9 cellular contexts compared by ENCODE assay signal in the genomic region with DNA sequence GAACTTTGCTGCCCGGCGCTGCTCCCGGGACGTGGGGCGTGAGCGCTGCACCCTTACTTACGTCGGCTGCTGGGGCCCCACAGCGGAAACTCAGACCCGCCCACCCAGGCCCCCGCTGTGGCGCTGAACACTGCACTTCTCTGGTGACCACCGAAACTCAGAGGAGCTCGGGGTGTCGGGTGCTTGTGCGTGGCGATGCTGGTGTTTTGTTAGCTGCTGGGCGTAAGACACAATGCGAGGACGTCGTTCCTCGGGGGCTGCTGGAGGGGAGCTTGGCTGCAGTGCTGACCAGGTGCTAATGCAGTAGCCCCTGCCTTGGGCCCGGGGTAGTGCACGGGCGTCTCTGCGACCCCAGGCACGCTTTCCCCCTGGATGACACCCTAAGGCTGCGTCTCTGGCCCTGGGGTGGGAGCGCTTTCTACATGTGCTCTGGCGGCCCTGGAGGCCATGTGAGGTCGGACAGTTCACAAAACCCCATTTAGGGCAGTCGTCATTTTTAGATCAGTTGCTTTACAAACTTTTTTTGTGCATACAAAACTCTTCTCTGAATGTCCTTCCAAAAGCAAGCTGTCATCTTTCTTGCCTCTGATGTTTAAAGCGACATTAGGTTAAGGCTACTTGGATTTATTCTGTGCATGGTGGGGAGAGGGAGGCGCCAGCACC. TPM values are rescaled to one million over a fixed set of nuclear protein-coding genes. Genes with fewer than 3 reads are reported as not detected.
DNase-seq lines count a peak whose midpoint lies in the region; ATAC-seq, FAIRE-seq and TF ChIP-seq lines count a peak whose summit lies in the region.
"Had no signal": no experiment of that assay in that cellular context is flagged by ENCODE, and none has a peak within 500 bp of the region (broad histone marks: within the 10 kb centered on the region; RNA-seq: fewer than 3 reads in every experiment).

No MANE protein-coding gene starts in this region.

- peak overlapping the region; percentile 88 for H3K27ac ChIP-seq in Panc1 (ENCODE audit: low read length)
- H3K27ac ChIP-seq in endodermal cell (ENCODE audit: low read depth, low read length): peak overlapping the region; percentile 99
- peak overlapping the region; percentile 85 to 99 (median 98) for H3K27ac ChIP-seq in transverse colon

- intact Hi-C loops in Panc1 (cut with micrococcal nuclease; ENCODE audit: unreplicated experiment) (loop anchor here (2.0 kb wide), 1 partner anchor 31 kb away; a partner anchor contains a TSS), transverse colon (cut with DNase I; ENCODE audit: low total_unique reads) (no loop called here)

- TF ChIP-seq POLR2A in transverse colon (IDR thresholded peaks at IDR 0.05): no peak

- peaks cover 21% of the 10 kb centered on the region for H3K4me1 Mint-ChIP-seq in endodermal cell
- peaks cover 27% of the 10 kb centered on the region for H3K4me1 Mint-ChIP-seq in nephron

- H3K4me3 ChIP-seq in Panc1 (ENCODE audit: low read depth in 2 of 2, low read length in 2 of 2) (peak overlapping the region; percentile 52 to 70), endodermal cell (ENCODE audit: low read length) (no peak overlapping the region), transverse colon (peak overlapping the region in 2 of 4 donors; percentile 34 to 43)

- H3K27me3 ChIP-seq in Panc1 (ENCODE audit: control insufficient read depth, insufficient read depth, low read length): no peaks in the 10 kb centered on the region
- no peaks in the 10 kb centered on the region for H3K27me3 ChIP-seq in endodermal cell (ENCODE audit: control insufficient read depth, insufficient read depth, low read length, poor library complexity, severe bottlenecking)
- no peaks in the 10 kb centered on the region for H3K27me3 ChIP-seq in transverse colon

- H3K4me1 ChIP-seq in Panc1 (ENCODE audit: control insufficient read depth, insufficient read depth, low read length) (peaks cover 61% of the 10 kb centered on the region), endodermal cell (ENCODE audit: control insufficient read depth, insufficient read depth, low read length) (peaks cover 11% of the 10 kb centered on the region), transverse colon (peaks cover 35 to 61% (median 50%) of the 10 kb centered on the region in 4 donors)

- FAIRE-seq in HTR-8/SVneo (lab: Jason Lieb, UNC): no peak

- H3K4me3 Mint-ChIP-seq in endodermal cell (no peak overlapping the region), nephron (peak overlapping the region; percentile 1 to 74 (median 19))

- no peaks in the 10 kb centered on the region for H3K27me3 Mint-ChIP-seq in endodermal cell (ENCODE audit: insufficient read depth)
- peaks cover 23% of the 10 kb centered on the region for H3K27me3 Mint-ChIP-seq in nephron (ENCODE audit: low read depth)

- DNase-seq in Panc1 (ENCODE audit: low read depth, low spot score) (no peak), endodermal cell (peak; percentile 63), transverse colon (no peak), GM13976 (ENCODE audit: low spot score) (no peak), HTR-8/SVneo (ENCODE audit: insufficient read length, low spot score) (no peak)
- DNase-seq: NCI-H1694 treated with DMSO at 0.1 percent for 48 hours; stimulated activated CD4-positive, alpha-beta T cell treated with anti-CD3 and anti-CD28 coated beads, Interleukin-1b, Interleukin-23, amount 100 ng/mL, for 48 hours had no signal

- no peak for TF ChIP-seq EP300 in transverse colon (IDR thresholded peaks at IDR 0.05; ENCODE audit: low read depth)

- no peaks in the 10 kb centered on the region for H3K9me3 Mint-ChIP-seq in endodermal cell
- no peaks in the 10 kb centered on the region for H3K9me3 Mint-ChIP-seq in nephron

- ATAC-seq in Panc1: no peak
- ATAC-seq in GM18502 (IDR thresholded peaks at IDR 0.05; ENCODE audit: poor library complexity, unreplicated experiment): no peak

- POLR2A ChIA-PET in Panc1 (lab: Charles Lee): interaction anchor here (1.1 kb wide), 1 partner anchor 12 kb away, joined by 5 read pairs; no protein-coding TSS in a partner anchor

- peaks cover 2% of the 10 kb centered on the region for H3K36me3 Mint-ChIP-seq in endodermal cell (ENCODE audit: low read depth)
- H3K36me3 Mint-ChIP-seq in nephron (ENCODE audit: low read depth): no peaks in the 10 kb centered on the region

- H3K27ac Mint-ChIP-seq in endodermal cell: peak overlapping the region; percentile 80
- H3K27ac Mint-ChIP-seq in nephron: peak overlapping the region; percentile 59 to 62 (median 60)

- peak overlapping the region; percentile 77 for H3K9ac ChIP-seq in endodermal cell (ENCODE audit: extremely low read depth, low read length, poor library complexity, severe bottlenecking)

- CTCF ChIA-PET in Panc1 (lab: Charles Lee): interaction anchor here (1.0 to 1.1 kb wide), 2 partner anchors 29 to 33 kb away, joined by 3 to 5 read pairs; no protein-coding TSS in a partner anchor

- no peak for TF ChIP-seq CTCF in Panc1 (IDR thresholded peaks at IDR 0.05)
- peak; percentile 17 for TF ChIP-seq CTCF in endodermal cell (conservative IDR thresholded peaks at IDR 0.05)
- no peak for TF ChIP-seq CTCF in nephron (IDR thresholded peaks at IDR 0.05; ENCODE audit: unreplicated experiment in 3 of 3)
- TF ChIP-seq CTCF in transverse colon (IDR thresholded peaks at IDR 0.05): no peak
- TF ChIP-seq CTCF in GM13976 (IDR thresholded peaks at IDR 0.05; ENCODE audit: borderline replicate concordance, control extremely low read depth, extremely low read depth, insufficient read depth, missing control alignments): no peak

- in situ Hi-C loops in Panc1 (cut with HindIII; ENCODE audit: low pct_unique_long_range_greater_than_20kb, low sequenced_read_pairs): no loop called here
- in situ Hi-C loops in transverse colon (cut with MboI; ENCODE audit: low pct_ligation_motif_present in 1 of 4, low pct_unique_long_range_greater_than_20kb in 1 of 4, low sequenced_read_pairs in 3 of 4): no loop called here
- in situ Hi-C loops in GM13976 (cut with MboI; ENCODE audit: low sequenced_read_pairs, unreplicated experiment): no loop called here

- BruUV-seq in Panc1 (replicated peaks; lab: Mats Ljungman, UMichigan): TSS peak; percentile 81

- H3K36me3 ChIP-seq in Panc1 (ENCODE audit: control insufficient read depth, insufficient read depth, low read length) (peaks cover 3% of the 10 kb centered on the region; the same call in 1 of the 2 replicates), endodermal cell (ENCODE audit: control insufficient read depth, insufficient read depth, low read length) (no peaks in the 10 kb centered on the region), transverse colon (peaks cover 0 to 16% (median 5%) of the 10 kb centered on the region in 4 donors)

- WGBS in endodermal cell (ENCODE audit: insufficient coverage in 1 of 2, insufficient read length in 1 of 2), 2 experiments: 89 to 90% methylated on average over 33 to 34 of the region's 34 CpGs
- 86% methylated on average over 27 of the region's 34 CpGs; no CpG with 5 or more reads in 1 of the 2 donors for WGBS in transverse colon (ENCODE audit: low coverage in 1 of 2), 2 donors

- no peaks in the 10 kb centered on the region for H3K9me3 ChIP-seq in Panc1 (ENCODE audit: control insufficient read depth, insufficient read depth, low read depth, low read length)
- H3K9me3 ChIP-seq in endodermal cell (ENCODE audit: control insufficient read depth, low read length): no peaks in the 10 kb centered on the region
- no peaks in the 10 kb centered on the region for H3K9me3 ChIP-seq in transverse colon

RNA-seq across cellular contexts. Expression of a gene that starts 5.7 kb away (rescaled TPM):
- total RNA-seq in Panc1 (2021; ENCODE audit: unreplicated experiment) (125 TPM), endodermal cell (10 to 100 TPM in 1 of 2 donors, 1 to 10 TPM in 1; 7.7 to 10.7 TPM), transverse colon (100 to 1,000 TPM in 1 of 4 donors, 10 to 100 TPM in 3; 22.9 to 103 (median 44.0) TPM)
- 120 TPM for polyA plus RNA-seq in Panc1 (2012; ENCODE audit: insufficient read length)
- polyA plus RNA-seq in endodermal cell (2013, experiment 1 of 2): 5.6 TPM
- polyA plus RNA-seq in endodermal cell (2013, experiment 2 of 2): 5.2 TPM

RNA-seq across cellular contexts. Expression of a gene that starts 19.8 kb away (rescaled TPM):
- total RNA-seq in Panc1 (2021; ENCODE audit: unreplicated experiment) (9.2 TPM), endodermal cell (1 to 10 TPM; 4.6 to 5.1 TPM), transverse colon (100 to 1,000 TPM in 2 of 4 donors, 10 to 100 TPM in 2; 49.9 to 151 (median 94.1) TPM)
- 13.7 TPM for polyA plus RNA-seq in Panc1 (2012; ENCODE audit: insufficient read length)
- polyA plus RNA-seq in endodermal cell (2013, experiment 1 of 2): 0.43 TPM
- polyA plus RNA-seq in endodermal cell (2013, experiment 2 of 2): 1.1 TPM

RNA-seq across cellular contexts. Expression of a gene that starts 32.0 kb away (rescaled TPM):
- total RNA-seq in Panc1 (2021; ENCODE audit: unreplicated experiment): 173 TPM
- 196 TPM for polyA plus RNA-seq in Panc1 (2012; ENCODE audit: insufficient read length)
- 100 to 1,000 TPM; 145 to 178 TPM for total RNA-seq in endodermal cell
- 71.2 TPM for polyA plus RNA-seq in endodermal cell (2013, experiment 1 of 2)
- polyA plus RNA-seq in endodermal cell (2013, experiment 2 of 2): 59.7 TPM
- total RNA-seq in transverse colon: 100 to 1,000 TPM in 1 of 4 donors, 10 to 100 TPM in 3; 50.3 to 134 (median 71.4) TPM

RNA-seq across cellular contexts. Expression of a gene that starts 33.6 kb away (rescaled TPM):
- total RNA-seq in Panc1 (2021; ENCODE audit: unreplicated experiment) (59.4 TPM), endodermal cell (10 to 100 TPM; 30.1 to 44.3 TPM), transverse colon (10 to 100 TPM in 3 of 4 donors, 1 to 10 TPM in 1; 7.1 to 41.9 (median 27.6) TPM)
- polyA plus RNA-seq in Panc1 (2012; ENCODE audit: insufficient read length): 81.5 TPM
- 30.0 TPM for polyA plus RNA-seq in endodermal cell (2013, experiment 1 of 2)
- 30.2 TPM for polyA plus RNA-seq in endodermal cell (2013, experiment 2 of 2)
